ENCODE assay signal across 25 cellular contexts in the genomic region with DNA sequence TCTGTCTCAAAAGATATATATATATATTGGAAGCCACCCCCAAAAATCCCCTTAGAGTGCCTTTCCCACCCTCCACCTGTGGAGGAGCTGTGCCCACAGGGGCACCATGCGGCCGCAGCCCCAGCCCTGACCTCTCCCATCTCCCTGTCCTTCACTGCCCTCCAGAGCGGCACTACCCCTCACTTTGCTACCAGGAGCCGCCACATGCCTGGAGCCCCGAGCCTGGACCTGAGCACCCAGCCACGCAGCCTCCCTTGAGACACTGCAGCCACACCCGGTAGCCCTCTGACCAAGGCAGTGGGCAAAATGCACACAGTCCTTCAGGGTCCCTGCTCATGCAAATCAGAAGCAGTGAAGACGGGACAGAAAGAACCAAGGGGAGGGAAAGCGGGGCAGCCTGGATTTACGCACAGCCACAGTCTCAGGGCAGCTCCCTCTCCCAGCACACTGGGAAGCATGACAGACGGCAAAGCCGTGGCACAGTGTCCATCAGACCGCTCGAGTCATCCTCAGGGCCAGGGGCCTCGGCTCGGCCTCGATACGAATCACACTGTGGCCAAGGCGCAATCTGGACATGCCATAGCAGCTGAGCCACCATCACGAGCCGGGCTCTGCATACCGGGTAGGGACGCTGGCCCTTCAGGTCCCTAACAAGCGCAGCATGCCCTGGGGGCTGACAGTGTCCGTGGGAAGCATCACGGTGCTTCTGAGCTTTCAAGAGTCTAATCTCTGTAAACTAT. TPM values are rescaled to one million over a fixed set of nuclear protein-coding genes. Genes with fewer than 3 reads are reported as not detected.
DNase-seq lines count a peak whose midpoint lies in the region; ATAC-seq and TF ChIP-seq lines count a peak whose summit lies in the region.
"Had no signal": no experiment of that assay in that cellular context is flagged by ENCODE, and none has a peak within 500 bp of the region (broad histone marks: within the 10 kb centered on the region; RNA-seq: fewer than 3 reads in every experiment).

No MANE protein-coding gene starts in this region.

- H3K4me3 ChIP-seq in DND-41 (ENCODE audit: low read depth in 1 of 2, low read length in 2 of 2) = no peak overlapping the region
- H3K4me3 ChIP-seq in RWPE2 (ENCODE audit: severe bottlenecking) = no peak overlapping the region
- H3K4me3 ChIP-seq: colonic mucosa, right lobe of liver, thyroid gland had no signal

- peaks cover 16% of the 10 kb centered on the region for H3K4me1 Mint-ChIP-seq in T-helper 17 cell

- intact Hi-C loops in left ventricle myocardium superior (cut with micrococcal nuclease) (no loop called here), sciatic nerve (cut with DNase I) (no loop called here)

- no peaks in the 10 kb centered on the region for H3K9me3 ChIP-seq in DND-41 (ENCODE audit: insufficient read depth, low read length, severe bottlenecking)
- H3K9me3 ChIP-seq in RWPE2 (ENCODE audit: severe bottlenecking) = no peaks in the 10 kb centered on the region
- no peaks in the 10 kb centered on the region for H3K9me3 ChIP-seq in T-helper 17 cell (ENCODE audit: control insufficient read depth, low read length, poor library complexity, severe bottlenecking)
- H3K9me3 ChIP-seq: colonic mucosa, right lobe of liver, thyroid gland had no signal

- H3K9ac ChIP-seq in DND-41 (ENCODE audit: low read depth, low read length) = no peak overlapping the region

- H3K79me2 ChIP-seq in DND-41 (ENCODE audit: insufficient read depth, low read length) = peaks cover 100% of the 10 kb centered on the region

- no peak overlapping the region for H3K27ac Mint-ChIP-seq in T-helper 17 cell

- H3K27me3 ChIP-seq in DND-41 (ENCODE audit: insufficient read depth, low read length, poor library complexity) (no peaks in the 10 kb centered on the region), RWPE2 (ENCODE audit: insufficient read depth, poor library complexity, severe bottlenecking) (no peaks in the 10 kb centered on the region)
- H3K27me3 ChIP-seq: colonic mucosa, right lobe of liver, thyroid gland had no signal

- ATAC-seq in DND-41 (ENCODE audit: insufficient read depth, low read depth) (no peak), RWPE2 (ENCODE audit: low read depth) (no peak), left ventricle myocardium superior (peak; percentile 15), sciatic nerve (no peak), T-helper 17 cell (no peak), HG03280 (IDR thresholded peaks at IDR 0.05; ENCODE audit: unreplicated experiment) (no peak)
- ATAC-seq: right lobe of liver had no signal

- H3K27me3 Mint-ChIP-seq in T-helper 17 cell = no peaks in the 10 kb centered on the region

- H3K36me3 ChIP-seq in DND-41 (ENCODE audit: insufficient read depth, low read length) (peaks cover 92% of the 10 kb centered on the region), RWPE2 (ENCODE audit: low read depth) (no peaks in the 10 kb centered on the region)
- H3K36me3 ChIP-seq: colonic mucosa, right lobe of liver, thyroid gland had no signal

- TF ChIP-seq CTCF in DND-41 (IDR thresholded peaks at IDR 0.05; ENCODE audit: borderline replicate concordance, extremely low read depth, low read length, poor library complexity, severe bottlenecking) (no peak), RWPE2 (IDR thresholded peaks at IDR 0.05; ENCODE audit: poor library complexity, severe bottlenecking) (no peak)

- no peak for DNase-seq in DND-41
- DNase-seq in RWPE2 (ENCODE audit: low spot score) = peak; percentile 29
- DNase-seq in left ventricle myocardium superior = no peak
- peak; percentile 53 for DNase-seq in sciatic nerve (ENCODE audit: low spot score)
- DNase-seq in T-helper 17 cell = no peak
- no peak for DNase-seq in activated CD4-positive, CD25-positive, alpha-beta regulatory T cell treated with anti-CD3 and anti-CD28 coated beads, Interleukin-2, amount 50 U/mL, for 72 hours
- DNase-seq: activated CD4-positive, alpha-beta T cell treated with anti-CD3 and anti-CD28 coated beads, Interleukin-2, amount 50 U/mL, for 48 hours; activated CD4-positive, CD25-positive, alpha-beta regulatory T cell; activated CD8-positive, alpha-beta memory T cell treated with anti-CD3 and anti-CD28 coated beads, Interleukin-2, amount 50 U/mL, for 48 hours; activated naive CD4-positive, alpha-beta T cell treated with anti-CD3 and anti-CD28 coated beads, Interleukin-2, amount 50 U/mL, for 16 hours; colonic mucosa; effector CD8-positive, alpha-beta T cell; GDM1; hippocampal formation; mesendoderm; NCI-H1048; NCI-H187; NCI-H510A; stimulated activated CD4-positive, alpha-beta T cell treated with anti-CD3 and anti-CD28 coated beads, Interleukin-4, amount 100 ng/mL, for 1 hour; T-helper 1 cell; thyroid gland had no signal

- H2AFZ ChIP-seq in DND-41 (ENCODE audit: low read depth, low read length) = no peak overlapping the region

- peaks cover 2% of the 10 kb centered on the region for H3K36me3 Mint-ChIP-seq in T-helper 17 cell (ENCODE audit: low read depth)

- H3K4me3 Mint-ChIP-seq in T-helper 17 cell = no peak overlapping the region

- H3K27ac ChIP-seq in DND-41 (ENCODE audit: low read length) = peak overlapping the region; percentile 58
- no peak overlapping the region for H3K27ac ChIP-seq in RWPE2 (ENCODE audit: poor library complexity, severe bottlenecking)
- H3K27ac ChIP-seq: C4-2B, colonic mucosa, epithelial cell of prostate, right lobe of liver, thyroid gland had no signal

- peaks cover 55% of the 10 kb centered on the region for H3K4me1 ChIP-seq in DND-41 (ENCODE audit: insufficient read depth, low read length)
- H3K4me1 ChIP-seq in RWPE2 (ENCODE audit: insufficient read depth, poor library complexity, severe bottlenecking) = no peaks in the 10 kb centered on the region

- H3K4me2 ChIP-seq in DND-41 (ENCODE audit: insufficient read depth, low read length) = no peak overlapping the region

- H4K20me1 ChIP-seq in DND-41 (ENCODE audit: insufficient read depth, low read length) = peaks cover 98% of the 10 kb centered on the region

RNA-seq across cellular contexts. Expression of a gene that starts 10.1 kb away (rescaled TPM):
- 25.6 TPM for total RNA-seq in left ventricle myocardium superior
- 99.5 TPM for total RNA-seq in sciatic nerve
- total RNA-seq in T-helper 17 cell = 10 to 100 TPM; 78.9 to 79.0 TPM

Comparison
In these comparisons a context has a peak if more than half of its experiments do, and no peak if none do; other contexts are left out.
1. DNase-seq: peak in RWPE2 (single experiment) and sciatic nerve (single experiment); none in DND-41 (single experiment), left ventricle myocardium superior (single experiment), T-helper 17 cell (0 of 3) and activated CD4-positive, CD25-positive, alpha-beta regulatory T cell treated with anti-CD3 and anti-CD28 coated beads, Interleukin-2, amount 50 U/mL, for 72 hours (single experiment).